ENCODE assay signal across 20 cellular contexts in genomic region chr1:53627031-53627430, GRCh38.
DNase-seq lines count a peak whose midpoint lies in the region; ATAC-seq and TF ChIP-seq lines count a peak whose summit lies in the region.
"Had no signal": no experiment of that assay in that cellular context is flagged by ENCODE, and none has a peak within 500 bp of the region (broad histone marks: within the 10 kb centered on the region; RNA-seq: fewer than 3 reads in every experiment).

No MANE protein-coding gene starts in this region.

- no peak for TF ChIP-seq POLR2A in esophagus muscularis mucosa (IDR thresholded peaks at IDR 0.05; ENCODE audit: low read depth)

- 76% methylated on average over 11 of the region's 13 CpGs for WGBS in esophagus muscularis mucosa

- no peaks in the 10 kb centered on the region for H3K4me1 ChIP-seq in esophagus muscularis mucosa

- DNase-seq in activated CD8-positive, alpha-beta memory T cell treated with anti-CD3 and anti-CD28 coated beads for 24 hours = peak; percentile 19
- no peak for DNase-seq in activated CD8-positive, alpha-beta memory T cell treated with anti-CD3 and anti-CD28 coated beads, Interleukin-2, amount 50 U/mL, for 4 hours
- DNase-seq in esophagus muscularis mucosa (ENCODE audit: extremely low spot score) (peak; percentile 82), posterior vena cava (ENCODE audit: low spot score) (peak; percentile 47), DMS53 treated with DMSO at 0.1 percent for 48 hours (lab: John Stamatoyannopoulos, UW; ENCODE audit: unreplicated experiment) (no peak)
- DNase-seq: CD4-positive, CD25-positive, alpha-beta regulatory T cell; COR-L47; DMS 273 treated with DMSO at 0.1 percent for 48 hours; GF-D8; GM23248; Kasumi-1; MG63; NCI-H1048; NCI-H1436 treated with DMSO at 0.1 percent for 48 hours; NCI-H2029 treated with DMSO at 0.1 percent for 48 hours; NCI-H2171 had no signal

- no peaks in the 10 kb centered on the region for H3K9me3 ChIP-seq in esophagus muscularis mucosa

- no peaks in the 10 kb centered on the region for H3K36me3 ChIP-seq in esophagus muscularis mucosa
- H3K36me3 ChIP-seq: MG63 had no signal

- ATAC-seq in GM21381 (IDR thresholded peaks at IDR 0.05; ENCODE audit: unreplicated experiment) = no peak
- ATAC-seq in HG03571 (IDR thresholded peaks at IDR 0.05; ENCODE audit: unreplicated experiment) = no peak
- ATAC-seq: HCT116, Right ventricle myocardium inferior had no signal

- H3K27me3 ChIP-seq in esophagus muscularis mucosa = peaks cover 0 to 12% (median 0%) of the 10 kb centered on the region in 4 donors
- H3K27me3 ChIP-seq: MG63 had no signal

- intact Hi-C loops in esophagus muscularis mucosa (cut with DNase I) (no loop called here), posterior vena cava (cut with DNase I) (no loop called here)

- TF ChIP-seq EP300 in esophagus muscularis mucosa (IDR thresholded peaks at IDR 0.05) = no peak

- no peak for TF ChIP-seq CTCF in esophagus muscularis mucosa (IDR thresholded peaks at IDR 0.05)

- no peak overlapping the region for H3K27ac ChIP-seq in esophagus muscularis mucosa (replicated peaks in 1 of 4)
- H3K27ac ChIP-seq: GM23248 had no signal

- no peak overlapping the region for H3K4me3 ChIP-seq in esophagus muscularis mucosa
- H3K4me3 ChIP-seq: GM23248, MG63 had no signal

Comparison
In these comparisons a context has a peak if more than half of its experiments do, and no peak if none do; other contexts are left out.
1. DNase-seq: peak in activated CD8-positive, alpha-beta memory T cell treated with anti-CD3 and anti-CD28 coated beads for 24 hours (single experiment), esophagus muscularis mucosa (single experiment) and posterior vena cava (single experiment); none in activated CD8-positive, alpha-beta memory T cell treated with anti-CD3 and anti-CD28 coated beads, Interleukin-2, amount 50 U/mL, for 4 hours (single experiment) and DMS53 treated with DMSO at 0.1 percent for 48 hours (single experiment).